Comparison of ENCODE assay signal across 19 cellular contexts in genomic region chr16:8323153-8323552, GRCh38.
"Had no signal": no experiment of that assay in that cellular context is flagged by ENCODE, and none has a peak within 500 bp of the region (broad histone marks: within the 10 kb centered on the region; RNA-seq: fewer than 3 reads in every experiment).

No MANE protein-coding gene starts in this region.

- H3K27me3 ChIP-seq: MG63 had no signal

- H3K9me3 ChIP-seq: SK-N-SH had no signal

- H3K4me3 ChIP-seq: MG63 had no signal

- H3K36me3 ChIP-seq: MG63 had no signal

- DNase-seq: IMR-90, Karpas-422, KG1, MG63, NCI-H1092, NCI-H1436 treated with DMSO at 0.1 percent for 48 hours, NCI-H187, NCI-H2029, NCI-H2081 treated with DMSO at 0.1 percent for 48 hours, NCI-H2171 treated with DMSO at 0.1 percent for 48 hours, NCI-H345, NCI-H446 treated with DMSO at 0.1 percent for 48 hours, NCI-H510A treated with DMSO at 0.1 percent for 48 hours, NCI-H526, NCI-H82, SHP77, SK-N-SH, SW 1271, T-cell had no signal
